Comparison of ENCODE assay signal across 11 cellular contexts in genomic region chr14:105023791-105024480, GRCh38. TPM values are rescaled to one million over a fixed set of nuclear protein-coding genes. Genes with fewer than 3 reads are reported as not detected.
DNase-seq lines count a peak whose midpoint lies in the region; ATAC-seq and TF ChIP-seq lines count a peak whose summit lies in the region.
"Had no signal": no experiment of that assay in that cellular context is flagged by ENCODE, and none has a peak within 500 bp of the region (broad histone marks: within the 10 kb centered on the region; RNA-seq: fewer than 3 reads in every experiment).

No MANE protein-coding gene starts in this region.

- H3K36me3 ChIP-seq in BLaER1 (0 out of 2 replicates have a peak, but pooled peaks cover 3% of the 10 kb centered on the region), IMR-90 (ENCODE audit: control insufficient read depth, insufficient read depth, low read length) (no peaks in the 10 kb centered on the region)

- no peak overlapping the region for H4K5ac ChIP-seq in IMR-90 (ENCODE audit: low read depth, low read length)

- DNase-seq in IMR-90 (peak; percentile 73), astrocyte of the cerebellum (ENCODE audit: low read depth) (peak; percentile 64), kidney glomerular epithelial cell (lab: John Stamatoyannopoulos, UW) (peak; percentile 96), NCI-H2227 (lab: John Stamatoyannopoulos, UW; ENCODE audit: unreplicated experiment) (no peak), NCI-H526 treated with DMSO at 0.1 percent for 48 hours (lab: John Stamatoyannopoulos, UW) (no peak)
- DNase-seq: effector CD8-positive, alpha-beta T cell; NCI-H2107 had no signal

- peaks cover 18% of the 10 kb centered on the region for H4K20me1 ChIP-seq in BLaER1
- H4K20me1 ChIP-seq in IMR-90 (ENCODE audit: insufficient read depth, low read length) = peaks cover 9% of the 10 kb centered on the region

- no peak overlapping the region for H2AFZ ChIP-seq in IMR-90 (replicated peaks; ENCODE audit: low read length, poor library complexity)

- H4K91ac ChIP-seq in IMR-90 (ENCODE audit: insufficient read depth, low read depth, low read length) = no peak overlapping the region

- H3K4ac ChIP-seq in IMR-90 (ENCODE audit: low read depth, low read length) = peak overlapping the region; percentile 30; the same call in 1 of the 2 replicates

- dilution Hi-C loops in IMR-90 (cut with HindIII; ENCODE audit: low sequenced_read_pairs, unreplicated experiment) = no loop called here

- peak overlapping the region; percentile 2; the same call in 1 of the 2 replicates for H2AK5ac ChIP-seq in IMR-90 (ENCODE audit: low read depth, low read length)

- WGBS in IMR-90 (ENCODE audit: extremely low coverage in 2 of 2, insufficient read length in 1 of 2), 2 experiments = no CpG with 5 or more reads among the region's 4 CpGs

- H3K9me3 ChIP-seq in BLaER1 = no peaks in the 10 kb centered on the region
- no peaks in the 10 kb centered on the region for H3K9me3 ChIP-seq in IMR-90 (ENCODE audit: control insufficient read depth, insufficient read depth, low read length)

- 0 out of 2 replicates have a peak overlapping the region, but pooled peaks have one; percentile 12 for H3K14ac ChIP-seq in IMR-90 (replicated peaks; ENCODE audit: low read depth, low read length)

- TF ChIP-seq RAD21 in IMR-90 (IDR thresholded peaks at IDR 0.05; ENCODE audit: low read length) = no peak

- H3K27ac ChIP-seq in BLaER1 (peak overlapping the region; percentile 74), IMR-90 (ENCODE audit: insufficient read depth, low read length) (no peak overlapping the region; the same call in 1 of the 2 replicates)

- CTCF ChIA-PET in IMR-90 (lab: Yijun Ruan, JAX) = no interaction called here

- POLR2A ChIA-PET in IMR-90 (lab: Charles Lee; ENCODE audit: unreplicated experiment) = no interaction called here

- H3K4me3 ChIP-seq in BLaER1 = no peak overlapping the region
- H3K4me3 ChIP-seq in IMR-90 (ENCODE audit: insufficient read depth, low read depth, low read length) = no peak overlapping the region
- no peak overlapping the region for H3K4me3 ChIP-seq in astrocyte of the cerebellum (ENCODE audit: low read depth, low read length)

- 0 out of 3 replicates have a peak overlapping the region, but pooled peaks have one; percentile 1 for H2BK15ac ChIP-seq in IMR-90 (ENCODE audit: low read depth, low read length)

- peaks cover 11% of the 10 kb centered on the region for H3K9me1 ChIP-seq in IMR-90 (ENCODE audit: insufficient read depth, low read length)

- peaks cover 76% of the 10 kb centered on the region for H3K4me1 ChIP-seq in BLaER1
- peaks cover 16% of the 10 kb centered on the region for H3K4me1 ChIP-seq in IMR-90 (ENCODE audit: control insufficient read depth, insufficient read depth, low read length)

- H3K56ac ChIP-seq in IMR-90 (ENCODE audit: extremely low read depth, insufficient read depth, low read length) = no peak overlapping the region

- H3K27me3 ChIP-seq in BLaER1 (no peaks in the 10 kb centered on the region), IMR-90 (ENCODE audit: control insufficient read depth, insufficient read depth, low read length) (no peaks in the 10 kb centered on the region)

- in situ Hi-C loops in IMR-90 (cut with MboI; ENCODE audit: low sequenced_read_pairs) = no loop called here
- in situ Hi-C loops in astrocyte of the cerebellum (cut with HindIII; ENCODE audit: low sequenced_read_pairs) = no loop called here

- ATAC-seq in IMR-90 (ENCODE audit: low read depth) (no peak), HG02970 (IDR thresholded peaks at IDR 0.05; ENCODE audit: low FRiP score, unreplicated experiment) (no peak), GM21529 (IDR thresholded peaks at IDR 0.05; ENCODE audit: unreplicated experiment) (no peak)
- ATAC-seq: left lobe of liver had no signal

- intact Hi-C loops in IMR-90 (cut with micrococcal nuclease) = no loop called here

- peaks cover 10 to 16% of the 10 kb centered on the region in 2 experiments; a peak in 3 of 4 replicates for H3K79me1 ChIP-seq in IMR-90 (ENCODE audit: low read depth in 1 of 2, low read length in 2 of 2)

- peak overlapping the region; percentile 46 for H2BK5ac ChIP-seq in IMR-90 (ENCODE audit: low read depth, low read length, poor library complexity, severe bottlenecking)

- peak overlapping the region in 1 of 2 experiments; percentile 62; a peak in 1 of 4 replicates for H4K8ac ChIP-seq in IMR-90 (ENCODE audit: low read depth in 2 of 2, low read length in 2 of 2)

- no peak overlapping the region for H3K18ac ChIP-seq in IMR-90 (ENCODE audit: low read depth, low read length)

- TF ChIP-seq CTCF in IMR-90 (conservative IDR thresholded peaks at IDR 0.05; ENCODE audit: low read depth, low read length) (no peak), astrocyte of the cerebellum (IDR thresholded peaks at IDR 0.05; ENCODE audit: low read depth, low read length, missing control alignments) (no peak)

- H3K4me2 ChIP-seq in BLaER1 (peak overlapping the region; percentile 60), IMR-90 (ENCODE audit: low read depth, low read length) (peak overlapping the region; percentile 10; the same call in 1 of the 2 replicates)

- H3K9ac ChIP-seq in BLaER1 = peak overlapping the region; percentile 57; the same call in 1 of the 2 replicates
- H3K9ac ChIP-seq in IMR-90 (ENCODE audit: low read depth, low read length) = no peak overlapping the region

- H2BK20ac ChIP-seq in IMR-90 (ENCODE audit: low read depth, low read length) = peak overlapping the region; percentile 16

- no peak overlapping the region for H2AK9ac ChIP-seq in IMR-90 (replicated peaks; ENCODE audit: low read depth, low read length, poor library complexity)

- no TSS peak for BruUV-seq in IMR-90 (replicated peaks; lab: Mats Ljungman, UMichigan)

- H2BK120ac ChIP-seq in IMR-90 (ENCODE audit: low read depth, low read length) = peak overlapping the region; percentile 41; the same call in 1 of the 2 replicates

- no peak for TF ChIP-seq POLR2A in IMR-90 (IDR thresholded peaks at IDR 0.05; ENCODE audit: low read depth, low read length)

- no peak overlapping the region for H3K23ac ChIP-seq in IMR-90 (ENCODE audit: low read depth, low read length)

TF ChIP-seq in IMR-90, 13 proteins besides CTCF, POLR2A, EP300 and RAD21:
- TF ChIP-seq RCOR1 (IDR thresholded peaks at IDR 0.05; ENCODE audit: insufficient replicate concordance, low read length) (no peak), CEBPB (IDR thresholded peaks at IDR 0.05; ENCODE audit: low read depth, low read length) (peak; percentile 42; the same call in 1 of the 2 replicates)
TF ChIP-seq in IMR-90: peak in this region for 1.

RNA-seq across cellular contexts. Expression of gene CDCA4, which starts 3.1 kb away (rescaled TPM):
- 17.7 and 19.7 TPM in 2 replicates for total RNA-seq in IMR-90 (2012; rRNA removed)
- polyA plus RNA-seq in IMR-90 (2012; rRNA removed) = 18.6 and 21.4 TPM in 2 replicates
- 17.8 and 18.2 TPM in 2 replicates for polyA plus RNA-seq in IMR-90 (2012; cell fraction: cytosol; rRNA removed)
- 9.9 and 13.1 TPM in 2 replicates for polyA plus RNA-seq in IMR-90 (2012; cell fraction: nucleus; rRNA removed; ENCODE audit: low replicate concordance)

RNA-seq across cellular contexts. Expression of gene CLBA1, which starts 38.3 kb away (rescaled TPM):
- 2.2 and 2.7 TPM in 2 replicates for total RNA-seq in IMR-90 (2012; rRNA removed)
- 5.2 and 6.2 TPM in 2 replicates for polyA plus RNA-seq in IMR-90 (2012; rRNA removed)
- 3.5 and 4.0 TPM in 2 replicates for polyA plus RNA-seq in IMR-90 (2012; cell fraction: cytosol; rRNA removed)
- polyA plus RNA-seq in IMR-90 (2012; cell fraction: nucleus; rRNA removed; ENCODE audit: low replicate concordance) = 10.8 and 12.0 TPM in 2 replicates

RNA-seq across cellular contexts. Expression of gene GPR132, which starts 41.3 kb away (rescaled TPM):
- total RNA-seq in IMR-90 (2012; rRNA removed) = under 0.01 TPM in 2 replicates
- 0.10 and 0.19 TPM in 2 replicates for polyA plus RNA-seq in IMR-90 (2012; rRNA removed)
- polyA plus RNA-seq in IMR-90 (2012; cell fraction: cytosol; rRNA removed) = 0.15 and 0.43 TPM in 2 replicates
- 1.9 and 3.3 TPM in 2 replicates for polyA plus RNA-seq in IMR-90 (2012; cell fraction: nucleus; rRNA removed; ENCODE audit: low replicate concordance)

RNA-seq across cellular contexts. Expression of gene AHNAK2, which starts 45.8 kb away (rescaled TPM):
- total RNA-seq in IMR-90 (2012; rRNA removed) = 6.7 and 7.9 TPM in 2 replicates
- 2.5 and 2.6 TPM in 2 replicates for polyA plus RNA-seq in IMR-90 (2012; rRNA removed)
- 0.93 and 1.1 TPM in 2 replicates for polyA plus RNA-seq in IMR-90 (2012; cell fraction: cytosol; rRNA removed)
- polyA plus RNA-seq in IMR-90 (2012; cell fraction: nucleus; rRNA removed; ENCODE audit: low replicate concordance) = 4.5 and 7.9 TPM in 2 replicates

Comparison
In these comparisons a context has a peak if more than half of its experiments do, and no peak if none do; other contexts are left out.
1. DNase-seq: peak in IMR-90 (single experiment), astrocyte of the cerebellum (single experiment) and kidney glomerular epithelial cell (single experiment); none in NCI-H2227 (single experiment) and NCI-H526 treated with DMSO at 0.1 percent for 48 hours (single experiment).